In genomic region chr6:49787176-49787575, GRCh38 we compare ENCODE assay signal across 20 cellular contexts. TPM values are rescaled to one million over a fixed set of nuclear protein-coding genes. Genes with fewer than 3 reads are reported as not detected.
A peak's percentile ranks its signal among the peaks of the same experiment; 100 is the strongest.
DNase-seq lines count a peak whose midpoint lies in the region; ATAC-seq, FAIRE-seq and TF ChIP-seq lines count a peak whose summit lies in the region.
"Had no signal": no experiment of that assay in that cellular context is flagged by ENCODE, and none has a peak within 500 bp of the region (broad histone marks: within the 10 kb centered on the region; RNA-seq: fewer than 3 reads in every experiment).

Gene PGK2, minus strand, starts transcription at chr6:49787285. Its CDS starts 98 bp downstream, at chr6:49787187.

- POLR2A ChIA-PET in Caco-2 (lab: Charles Lee), result no interaction called here
- POLR2A ChIA-PET in H1 (lab: Charles Lee; ENCODE audit: partially characterized antibody), result no interaction called here

- H4K91ac ChIP-seq in H1 (replicated peaks; ENCODE audit: insufficient read length, low read length), result no peak within 1 kb of the TSS

- CTCF ChIA-PET in Caco-2 (lab: Charles Lee) (no interaction called here), H1 (lab: Charles Lee; ENCODE audit: partially characterized antibody) (no interaction called here)

- no peaks in the 10 kb centered on the region for H3K79me2 ChIP-seq in H1 (ENCODE audit: control insufficient read depth in 1 of 2, insufficient read depth in 2 of 2, low read length in 2 of 2)
- H3K79me2 ChIP-seq: parathyroid adenoma had no signal

- H3K4me3 ChIP-seq in Caco-2 (ENCODE audit: low read depth, low read length) (no peak within 1 kb of the TSS), H7 (ENCODE audit: insufficient read depth, low read depth, low read length) (no peak within 1 kb of the TSS), H1 (ENCODE audit: extremely low read depth in 1 of 4, insufficient read depth in 2 of 4, low read depth in 3 of 4, low read length in 4 of 4) (no peak within 1 kb of the TSS), ovary (no peak within 1 kb of the TSS)
- H3K4me3 ChIP-seq: left lung had no signal

- H3K9me3 ChIP-seq in Caco-2 (no peaks in the 10 kb centered on the region), H1 (ENCODE audit: insufficient read depth in 2 of 2, low read depth in 1 of 2, low read length in 1 of 2) (no peaks in the 10 kb centered on the region), ovary (no peaks in the 10 kb centered on the region)
- H3K9me3 ChIP-seq: left lung had no signal

- no peak within 1 kb of the TSS for H2BK120ac ChIP-seq in H1 (replicated peaks; ENCODE audit: low read depth, low read length)

- no peaks in the 10 kb centered on the region for H4K20me1 ChIP-seq in H1 (replicated peaks in 1 of 2; ENCODE audit: control insufficient read depth in 1 of 2, insufficient read depth in 2 of 2, low read length in 2 of 2)

- no peaks in the 10 kb centered on the region for H3K36me3 Mint-ChIP-seq in Caco-2 (ENCODE audit: insufficient read depth, unreplicated experiment)

- TF ChIP-seq RAD21 in H1 (IDR thresholded peaks at IDR 0.05 in 1 of 2, conservative IDR thresholded peaks at IDR 0.05 in 1 of 2; ENCODE audit: low read depth in 2 of 2, low read length in 2 of 2), result no peak

- BruUV-seq in Caco-2 (replicated peaks; lab: Mats Ljungman, UMichigan), result no TSS peak

- H3K27ac ChIP-seq in H1 (ENCODE audit: low read depth, low read length) (no peak within 1 kb of the TSS), ovary (no peak within 1 kb of the TSS)
- H3K27ac ChIP-seq: left lung, parathyroid adenoma had no signal

- H3K9me3 Mint-ChIP-seq in Caco-2 (ENCODE audit: unreplicated experiment), result no peaks in the 10 kb centered on the region

- TF ChIP-seq EP300 in H1 (IDR thresholded peaks at IDR 0.05; ENCODE audit: borderline replicate concordance in 1 of 2, low read depth in 2 of 2, low read length in 2 of 2) (no peak), ovary (IDR thresholded peaks at IDR 0.05) (no peak)

- no peaks in the 10 kb centered on the region for H3K36me3 ChIP-seq in Caco-2 (ENCODE audit: control insufficient read depth, insufficient read depth, low read length)
- H3K36me3 ChIP-seq in H7 (replicated peaks; ENCODE audit: control insufficient read depth, insufficient read depth, low read length), result no peaks in the 10 kb centered on the region
- H3K36me3 ChIP-seq in H1 (ENCODE audit: control insufficient read depth in 2 of 4, insufficient read depth in 4 of 4, low read length in 3 of 4), result no peaks in the 10 kb centered on the region
- H3K36me3 ChIP-seq in ovary, result no peaks in the 10 kb centered on the region
- H3K36me3 ChIP-seq: left lung had no signal

- H3K27ac Mint-ChIP-seq in Caco-2 (ENCODE audit: unreplicated experiment), result no peak within 1 kb of the TSS
- H3K27ac Mint-ChIP-seq: effector memory CD8-positive, alpha-beta T cell had no signal

- ATAC-seq in HG03354 (IDR thresholded peaks at IDR 0.05; ENCODE audit: poor library complexity, severe bottlenecking, unreplicated experiment) (no peak), HG02938 (IDR thresholded peaks at IDR 0.05; ENCODE audit: unreplicated experiment) (no peak), HG03045 (IDR thresholded peaks at IDR 0.05; ENCODE audit: unreplicated experiment) (no peak)
- ATAC-seq: effector memory CD8-positive, alpha-beta T cell; left lung had no signal

- H3K23ac ChIP-seq in H1 (ENCODE audit: insufficient read length), result no peak within 1 kb of the TSS

- H2BK12ac ChIP-seq in H1 (ENCODE audit: low read depth, low read length), result no peak within 1 kb of the TSS

- H3K4ac ChIP-seq in H1 (replicated peaks; ENCODE audit: insufficient read length, low read depth, low read length), result no peak within 1 kb of the TSS

- no peak within 1 kb of the TSS for H4K5ac ChIP-seq in H1 (ENCODE audit: insufficient read length, low read depth, low read length)

- H4K8ac ChIP-seq in H1 (ENCODE audit: extremely low read depth, insufficient read depth, low read length), result no peak within 1 kb of the TSS; the same call in 1 of the 2 replicates

- H3K9ac ChIP-seq in H1 (replicated peaks in 1 of 4; ENCODE audit: extremely low read depth in 1 of 4, low read depth in 3 of 4, low read length in 3 of 4), result no peak within 1 kb of the TSS
- H3K9ac ChIP-seq: parathyroid adenoma had no signal

- H3K23me2 ChIP-seq in H1 (ENCODE audit: low read depth, low read length), result no peaks in the 10 kb centered on the region

- no peak within 1 kb of the TSS for H3K4me2 ChIP-seq in H1 (ENCODE audit: insufficient read depth in 1 of 2, low read depth in 2 of 2, low read length in 2 of 2)

- WGBS in H1 (ENCODE audit: extremely low coverage in 1 of 2, insufficient coverage in 1 of 2, insufficient read length in 1 of 2, insufficient replicate concordance in 2 of 2, low coverage in 1 of 2, low lambda C conversion rate in 2 of 2, missing lambda C conversion rate in 1 of 2), 2 experiments, result 87% methylated on average over 8 of the region's 8 CpGs; no CpG with 5 or more reads in 1 of the 2 experiments
- 89 to 91% (median 91%) methylated on average over 8 of the region's 8 CpGs for WGBS in ovary, 3 donors

- no peak within 1 kb of the TSS for H3K14ac ChIP-seq in H1 (ENCODE audit: insufficient read length)

- H2AFZ ChIP-seq in H1 (ENCODE audit: low read length), result no peak within 1 kb of the TSS
- H2AFZ ChIP-seq: parathyroid adenoma had no signal

- TF ChIP-seq POLR2A in H1 (IDR thresholded peaks at IDR 0.05; ENCODE audit: control extremely low read depth in 1 of 2, low read depth in 2 of 2, low read length in 2 of 2) (no peak), ovary (IDR thresholded peaks at IDR 0.05) (no peak)

- H3K56ac ChIP-seq in H1 (replicated peaks; ENCODE audit: insufficient read length, low read depth, low read length), result no peak within 1 kb of the TSS

- no peak within 1 kb of the TSS for H2BK15ac ChIP-seq in H1 (ENCODE audit: low read length)

- peak; percentile 27 to 58 for DNase-seq in Caco-2
- peak; percentile 13 for DNase-seq in H7
- peak; percentile 57 for DNase-seq in NCI-H226
- peak; percentile 46 to 71 for DNase-seq in H1 (ENCODE audit: low read depth in 1 of 2, low spot score in 2 of 2)
- DNase-seq in ovary, result no peak
- DNase-seq: activated CD4-positive, alpha-beta T cell treated with anti-CD3 and anti-CD28 coated beads for 1 hour; activated gamma-delta T cell treated with Interleukin-2 at 50 U/mL for 16 hours; amygdala; effector memory CD8-positive, alpha-beta T cell; hippocampal formation; left lung; NCI-H2029 treated with DMSO at 0.1 percent for 48 hours; stimulated activated CD4-positive, alpha-beta T cell treated with anti-CD3 and anti-CD28 coated beads, Interleukin-4, amount 100 ng/mL, for 4 hours had no signal

- FAIRE-seq in H1 (lab: Jason Lieb, UNC), result peak; percentile 87

- TF ChIP-seq CTCF in Caco-2 (IDR thresholded peaks at IDR 0.05; ENCODE audit: insufficient read depth in 1 of 2, low read depth in 1 of 2, low read length in 1 of 2, severe bottlenecking in 1 of 2, unreplicated experiment in 1 of 2), result no peak
- no peak for TF ChIP-seq CTCF in H1 (IDR thresholded peaks at IDR 0.05; ENCODE audit: control extremely low read depth in 1 of 3, insufficient read depth in 1 of 3, low read depth in 1 of 3, low read length in 3 of 3)
- no peak for TF ChIP-seq CTCF in ovary (IDR thresholded peaks at IDR 0.05)

- no peaks in the 10 kb centered on the region for H3K27me3 Mint-ChIP-seq in Caco-2 (ENCODE audit: insufficient read depth, unreplicated experiment)
- H3K27me3 Mint-ChIP-seq: central memory CD8-positive, alpha-beta T cell; effector memory CD8-positive, alpha-beta T cell had no signal

- H2BK5ac ChIP-seq in H1 (ENCODE audit: low read depth, low read length), result no peak within 1 kb of the TSS

- H3K79me1 ChIP-seq in H1 (ENCODE audit: low read depth, low read length), result no peaks in the 10 kb centered on the region

- no peak within 1 kb of the TSS for H2AK5ac ChIP-seq in H1 (ENCODE audit: low read depth, low read length)

- no peak within 1 kb of the TSS for H3K18ac ChIP-seq in H1 (ENCODE audit: extremely low read depth, low read length)

- no peak within 1 kb of the TSS for H3K4me3 Mint-ChIP-seq in Caco-2 (ENCODE audit: unreplicated experiment)
- H3K4me3 Mint-ChIP-seq: central memory CD8-positive, alpha-beta T cell; effector memory CD8-positive, alpha-beta T cell had no signal

- H3K27me3 ChIP-seq in Caco-2 (replicated peaks; ENCODE audit: control insufficient read depth, insufficient read depth, low read length) (no peaks in the 10 kb centered on the region), H7 (ENCODE audit: control insufficient read depth, insufficient read depth, low read length) (no peaks in the 10 kb centered on the region), H1 (replicated peaks in 1 of 4; ENCODE audit: control insufficient read depth in 3 of 4, extremely low read depth in 1 of 4, insufficient read depth in 3 of 4, low read length in 3 of 4) (no peaks in the 10 kb centered on the region), ovary (no peaks in the 10 kb centered on the region)
- H3K27me3 ChIP-seq: left lung had no signal

- no peaks in the 10 kb centered on the region for H3K4me1 Mint-ChIP-seq in Caco-2 (ENCODE audit: low read depth, unreplicated experiment)
- H3K4me1 Mint-ChIP-seq: central memory CD8-positive, alpha-beta T cell had no signal

- H2BK20ac ChIP-seq in H1 (ENCODE audit: low read length), result no peak within 1 kb of the TSS

- intact Hi-C loops in Caco-2 (cut with micrococcal nuclease; ENCODE audit: unreplicated experiment), result no loop called here
- intact Hi-C loops in ovary (cut with DNase I), result no loop called here

- H3K4me1 ChIP-seq in Caco-2 (no peaks in the 10 kb centered on the region), H1 (replicated peaks in 1 of 4; ENCODE audit: control insufficient read depth in 3 of 4, insufficient read depth in 4 of 4, low read length in 3 of 4) (no peaks in the 10 kb centered on the region; a peak in 1 of 7 replicates), ovary (ENCODE audit: insufficient read depth) (no peaks in the 10 kb centered on the region)
- H3K4me1 ChIP-seq: left lung, parathyroid adenoma had no signal

TF ChIP-seq in H1, 55 proteins besides CTCF, POLR2A, EP300 and RAD21 (continues in another document):
- TF ChIP-seq SIRT6 (IDR thresholded peaks at IDR 0.05; ENCODE audit: low read length) (no peak), FOSL1 (IDR thresholded peaks at IDR 0.05; ENCODE audit: insufficient read depth, low read depth, low read length) (no peak), GABPA (IDR thresholded peaks at IDR 0.05; ENCODE audit: borderline replicate concordance, insufficient read depth, low read length) (no peak), RFX5 (IDR thresholded peaks at IDR 0.05; ENCODE audit: borderline replicate concordance, low read depth, low read length) (peak; percentile 78)

RNA-seq across cellular contexts. Expression of gene PGK2, which starts in this region (rescaled TPM):
- not detected in 2 replicates for total RNA-seq in Caco-2 (2022)
- total RNA-seq in H7 (2014; rRNA removed; shearing (Covaris generic)), result not detected in 2 replicates
- total RNA-seq in H1 (2021; fragmentation: NEBNext Ultra II Directional; extraction: Animal tissue kit (Norgen Biotek cat#: 25700)), result not detected in 2 replicates
- polyA plus RNA-seq in H1 (2011; rRNA removed), result not detected in 2 replicates
- not detected for polyA plus RNA-seq in H1 (2011; cell fraction: cytosol; rRNA removed)
- polyA plus RNA-seq in H1 (2011; cell fraction: nucleus; rRNA removed), result not detected
- not detected in 4 replicates for polyA plus RNA-seq in H1 (2012, experiment 1 of 2)
- polyA plus RNA-seq in H1 (2012, experiment 2 of 2), result not detected
- not detected for polyA plus RNA-seq in H1 (2013, experiment 1 of 2)
- not detected for polyA plus RNA-seq in H1 (2013, experiment 2 of 2)
- not detected in 2 replicates for polyA minus RNA-seq in H1 (2011; rRNA and poly(A)+ RNA removed)
- not detected for polyA minus RNA-seq in H1 (2011; cell fraction: cytosol; rRNA and poly(A)+ RNA removed)
- not detected for polyA minus RNA-seq in H1 (2011; cell fraction: nucleus; rRNA and poly(A)+ RNA removed)
- total RNA-seq in ovary, result not detected
- not detected for polyA plus RNA-seq in ovary
- total RNA-seq: left lung, skeletal muscle tissue had no signal
- polyA plus RNA-seq: thymus had no signal

Comparison
In these comparisons a context has a peak if more than half of its experiments do, and no peak if none do; other contexts are left out.
1. Peak in DNase-seq in Caco-2; RNA of the gene not detected or under 1 TPM.
2. Peak in DNase-seq in H7; RNA of the gene not detected or under 1 TPM.
3. Peak in DNase-seq in H1; RNA of the gene not detected or under 1 TPM.